20 cellular contexts compared by ENCODE assay signal in genomic region chrX:2596856-2597255, GRCh38.
DNase-seq lines count a peak whose midpoint lies in the region; ATAC-seq and TF ChIP-seq lines count a peak whose summit lies in the region.
"Had no signal": no experiment of that assay in that cellular context is flagged by ENCODE, and none has a peak within 500 bp of the region (broad histone marks: within the 10 kb centered on the region; RNA-seq: fewer than 3 reads in every experiment).

No MANE protein-coding gene starts in this region.

- H3K4me3 ChIP-seq in BLaER1 (0 out of 2 replicates have a peak overlapping the region, but pooled peaks have one; percentile 10), suprapubic skin (no peak overlapping the region), ovary (no peak overlapping the region)
- H3K4me3 ChIP-seq: A549, GM23248 had no signal

- peak overlapping the region; percentile 26 to 47 for H3K27ac Mint-ChIP-seq in effector memory CD8-positive, alpha-beta T cell
- H3K27ac Mint-ChIP-seq in activated naive CD4-positive, alpha-beta T cell treated with anti-CD3 and anti-CD28 coated beads, Interleukin-2, amount 50 U/mL, for 72 hours, result no peak overlapping the region

- no peak overlapping the region for H3K9ac ChIP-seq in BLaER1
- H3K9ac ChIP-seq: GM23248 had no signal

- TF ChIP-seq POLR2A in suprapubic skin (IDR thresholded peaks at IDR 0.05) (no peak), ovary (IDR thresholded peaks at IDR 0.05) (no peak)

- peaks cover 14% of the 10 kb centered on the region for H3K36me3 Mint-ChIP-seq in effector memory CD8-positive, alpha-beta T cell (ENCODE audit: insufficient read depth)
- H3K36me3 Mint-ChIP-seq in activated naive CD4-positive, alpha-beta T cell treated with anti-CD3 and anti-CD28 coated beads, Interleukin-2, amount 50 U/mL, for 72 hours, result no peaks in the 10 kb centered on the region

- H3K27me3 ChIP-seq in BLaER1, result no peaks in the 10 kb centered on the region
- H3K27me3 ChIP-seq in foreskin keratinocyte, result no peaks in the 10 kb centered on the region
- H3K27me3 ChIP-seq in suprapubic skin, result no peaks in the 10 kb centered on the region
- no peaks in the 10 kb centered on the region for H3K27me3 ChIP-seq in ovary
- H3K27me3 ChIP-seq: BE2C had no signal

- peaks cover 11 to 16% of the 10 kb centered on the region in 2 donors for H3K4me1 Mint-ChIP-seq in effector memory CD8-positive, alpha-beta T cell (ENCODE audit: low read depth in 2 of 2)

- H3K9me3 ChIP-seq in BLaER1 (peaks cover 64% of the 10 kb centered on the region), suprapubic skin (no peaks in the 10 kb centered on the region), ovary (no peaks in the 10 kb centered on the region)
- H3K9me3 ChIP-seq: A549, BE2C had no signal

- no peak for DNase-seq in effector memory CD8-positive, alpha-beta T cell
- DNase-seq in foreskin keratinocyte (peak in 1 of 2 donors; percentile 71), suprapubic skin (ENCODE audit: low spot score in 2 of 2) (no peak), ovary (no peak)
- DNase-seq in activated naive CD4-positive, alpha-beta T cell treated with anti-CD3 and anti-CD28 coated beads, Interleukin-2, amount 50 U/mL, for 72 hours (ENCODE audit: low spot score in 2 of 2), result no peak
- DNase-seq: 8988T; ACHN; AML-193; BE2C; C1 segment of cervical spinal cord; Caco-2; CD4-positive, alpha-beta memory T cell; DMS153; DND-41; GM23248; H7; HCEC 1CT had no signal

- TF ChIP-seq EP300 in suprapubic skin (IDR thresholded peaks at IDR 0.05) (no peak), ovary (IDR thresholded peaks at IDR 0.05) (no peak)

- no peaks in the 10 kb centered on the region for H4K20me1 ChIP-seq in BLaER1

- TF ChIP-seq CTCF in foreskin keratinocyte (conservative IDR thresholded peaks at IDR 0.05), result no peak
- no peak for TF ChIP-seq CTCF in suprapubic skin (IDR thresholded peaks at IDR 0.05)
- TF ChIP-seq CTCF in ovary (IDR thresholded peaks at IDR 0.05), result no peak

- H3K36me3 ChIP-seq in BLaER1 (peaks cover 67% of the 10 kb centered on the region), suprapubic skin (no peaks in the 10 kb centered on the region), ovary (no peaks in the 10 kb centered on the region)
- H3K36me3 ChIP-seq: BE2C had no signal

- H3K27me3 Mint-ChIP-seq in effector memory CD8-positive, alpha-beta T cell, result no peaks in the 10 kb centered on the region
- H3K27me3 Mint-ChIP-seq: CD4-positive, alpha-beta memory T cell had no signal

- H3K9me3 Mint-ChIP-seq in effector memory CD8-positive, alpha-beta T cell, result no peaks in the 10 kb centered on the region
- H3K9me3 Mint-ChIP-seq in activated naive CD4-positive, alpha-beta T cell treated with anti-CD3 and anti-CD28 coated beads, Interleukin-2, amount 50 U/mL, for 72 hours, result no peaks in the 10 kb centered on the region
- H3K9me3 Mint-ChIP-seq: CD4-positive, alpha-beta memory T cell had no signal

- WGBS in suprapubic skin, result 57% methylated on average over 8 of the region's 8 CpGs
- 67 to 69% (median 68%) methylated on average over 8 of the region's 8 CpGs for WGBS in ovary, 3 donors

- H3K4me2 ChIP-seq in BLaER1, result no peak overlapping the region
- H3K4me2 ChIP-seq: A549 had no signal

- intact Hi-C loops in ovary (cut with DNase I), result loop anchor here in 3 of 4 donors (5.0 to 10.0 kb wide), 4 partner anchors 262 to 1142 kb away; partner anchors contain the start of gene ASMTL (in 1 of the 3)

- H3K4me1 ChIP-seq in BLaER1 (peaks cover 40% of the 10 kb centered on the region), foreskin keratinocyte (peaks cover 26% of the 10 kb centered on the region), suprapubic skin (peaks cover 15% of the 10 kb centered on the region), ovary (ENCODE audit: insufficient read depth) (no peaks in the 10 kb centered on the region)
- H3K4me1 ChIP-seq: BE2C had no signal

- H3K4me3 Mint-ChIP-seq in effector memory CD8-positive, alpha-beta T cell, result no peak overlapping the region
- H3K4me3 Mint-ChIP-seq: CD4-positive, alpha-beta memory T cell had no signal

- H3K27ac ChIP-seq in BLaER1 (no peak overlapping the region), foreskin keratinocyte (peak overlapping the region; percentile 49), suprapubic skin (peak overlapping the region; percentile 46), ovary (no peak overlapping the region)
- H3K27ac ChIP-seq: A549, GM23248 had no signal

- no peak for ATAC-seq in effector memory CD8-positive, alpha-beta T cell (replicated peaks)
- ATAC-seq in foreskin keratinocyte, result peak; percentile 52
- no peak for ATAC-seq in GM19452 (IDR thresholded peaks at IDR 0.05; ENCODE audit: unreplicated experiment)
- no peak for ATAC-seq in activated naive CD4-positive, alpha-beta T cell treated with anti-CD3 and anti-CD28 coated beads, Interleukin-2, amount 50 U/mL, for 72 hours
- ATAC-seq: A549 had no signal

Comparison
In these comparisons a context has a peak if more than half of its experiments do, and no peak if none do; other contexts are left out.
1. H3K27ac ChIP-seq: peak in foreskin keratinocyte (single experiment) and suprapubic skin (single experiment); none in BLaER1 (single experiment) and ovary (0 of 2).
2. H3K27ac Mint-ChIP-seq: peak in effector memory CD8-positive, alpha-beta T cell (2 of 2); none in activated naive CD4-positive, alpha-beta T cell treated with anti-CD3 and anti-CD28 coated beads, Interleukin-2, amount 50 U/mL, for 72 hours (0 of 2).